8 cellular contexts compared by ENCODE assay signal in the genomic region with DNA sequence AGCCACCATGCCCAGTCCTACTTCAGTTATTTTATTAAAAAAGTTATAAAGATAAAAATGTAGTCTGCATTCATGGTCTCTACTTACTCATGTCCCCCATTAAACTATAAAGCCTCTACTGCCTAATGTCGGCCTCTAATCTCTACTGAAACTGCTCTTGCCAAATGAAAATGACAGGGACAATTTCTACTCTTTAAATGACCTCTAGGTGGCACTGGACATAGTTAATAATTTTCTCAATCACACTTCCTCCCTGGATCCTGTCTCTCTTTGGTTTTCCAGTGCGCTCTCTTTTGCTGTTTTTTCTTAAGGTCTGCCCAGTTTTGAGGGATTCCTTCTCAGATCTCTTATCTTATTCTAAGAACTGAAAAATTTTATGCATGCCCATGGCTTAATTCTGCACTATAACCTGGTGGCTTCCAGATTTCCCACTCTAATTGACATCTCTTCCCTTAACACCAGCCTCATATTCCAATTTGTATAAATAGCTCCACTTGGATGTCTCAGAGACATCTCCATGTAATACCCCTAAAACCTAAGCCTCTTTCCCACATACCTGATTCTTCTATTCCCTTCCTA. TPM values are rescaled to one million over a fixed set of nuclear protein-coding genes. Genes with fewer than 3 reads are reported as not detected.
DNase-seq lines count a peak whose midpoint lies in the region; ATAC-seq and TF ChIP-seq lines count a peak whose summit lies in the region.

No MANE protein-coding gene starts in this region.

- TF ChIP-seq RAD21 in Ishikawa (IDR thresholded peaks at IDR 0.05; ENCODE audit: low read depth) = peak; percentile 42

- no peaks in the 10 kb centered on the region for H3K36me3 ChIP-seq in spleen

- no peak for TF ChIP-seq POLR2A in spleen (IDR thresholded peaks at IDR 0.05)

- DNase-seq in NCI-H2196 (lab: John Stamatoyannopoulos, UW; ENCODE audit: unreplicated experiment) (peak; percentile 14), NCI-H2196 treated with DMSO at 0.1 percent for 48 hours (lab: John Stamatoyannopoulos, UW; ENCODE audit: unreplicated experiment) (no peak), SK-N-DZ (ENCODE audit: low spot score) (peak; percentile 45), foreskin keratinocyte (no peak), spleen (no peak), posterior vena cava (ENCODE audit: low spot score) (no peak)
- DNase-seq in stimulated activated CD4-positive, alpha-beta T cell treated with anti-CD3 and anti-CD28 coated beads, Interleukin-4, amount 100 ng/mL, for 1 hour = no peak

- peak; percentile 66 for TF ChIP-seq CTCF in foreskin keratinocyte (conservative IDR thresholded peaks at IDR 0.05)
- TF ChIP-seq CTCF in spleen (IDR thresholded peaks at IDR 0.05 in 8 of 11, conservative IDR thresholded peaks at IDR 0.05 in 3 of 11) = peak in 10 of 11 experiments; percentile 16 to 69 (median 55)

- WGBS in spleen, 5 donors = 16 to 31% (median 19%) methylated on average over 2 of the region's 2 CpGs

- TF ChIP-seq EP300 in Ishikawa (IDR thresholded peaks at IDR 0.05; ENCODE audit: borderline replicate concordance) = no peak

- H3K27ac ChIP-seq in foreskin keratinocyte (no peak overlapping the region), spleen (no peak overlapping the region)

- ATAC-seq in foreskin keratinocyte = peak; percentile 33

- intact Hi-C loops in spleen (cut with DNase I; ENCODE audit: low total_unique reads) (loop anchor here (10.0 kb wide), 1 partner anchor 142 kb away; the partner anchor contains the start of gene ATP8A2), posterior vena cava (cut with DNase I) (no loop called here)

- no peaks in the 10 kb centered on the region for H3K27me3 ChIP-seq in foreskin keratinocyte
- H3K27me3 ChIP-seq in spleen (replicated peaks in 1 of 7) = peaks cover 0 to 16% (median 0%) of the 10 kb centered on the region in 7 donors

- no peak overlapping the region for H3K4me3 ChIP-seq in spleen

- no peaks in the 10 kb centered on the region for H3K9me3 ChIP-seq in spleen

- H3K4me1 ChIP-seq in foreskin keratinocyte = no peaks in the 10 kb centered on the region
- peaks cover 0 to 13% (median 0%) of the 10 kb centered on the region in 6 donors for H3K4me1 ChIP-seq in spleen

TF ChIP-seq in Ishikawa, 13 proteins besides CTCF, POLR2A, EP300 and RAD21:
- TF ChIP-seq, protein P1, sequence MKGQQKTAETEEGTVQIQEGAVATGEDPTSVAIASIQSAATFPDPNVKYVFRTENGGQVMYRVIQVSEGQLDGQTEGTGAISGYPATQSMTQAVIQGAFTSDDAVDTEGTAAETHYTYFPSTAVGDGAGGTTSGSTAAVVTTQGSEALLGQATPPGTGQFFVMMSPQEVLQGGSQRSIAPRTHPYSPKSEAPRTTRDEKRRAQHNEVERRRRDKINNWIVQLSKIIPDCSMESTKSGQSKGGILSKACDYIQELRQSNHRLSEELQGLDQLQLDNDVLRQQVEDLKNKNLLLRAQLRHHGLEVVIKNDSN (IDR thresholded peaks at IDR 0.05) = no peak
- TF ChIP-seq, protein P2, sequence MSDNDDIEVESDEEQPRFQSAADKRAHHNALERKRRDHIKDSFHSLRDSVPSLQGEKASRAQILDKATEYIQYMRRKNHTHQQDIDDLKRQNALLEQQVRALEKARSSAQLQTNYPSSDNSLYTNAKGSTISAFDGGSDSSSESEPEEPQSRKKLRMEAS (IDR thresholded peaks at IDR 0.05) = no peak
- no peak for TF ChIP-seq FOXM1 (IDR thresholded peaks at IDR 0.05; ENCODE audit: borderline replicate concordance, low read depth)
- no peak for TF ChIP-seq TCF12 (IDR thresholded peaks at IDR 0.05; ENCODE audit: low read depth)
- TF ChIP-seq TEAD4 (IDR thresholded peaks at IDR 0.05) = no peak

RNA-seq across cellular contexts. Expression of gene MTMR6, which starts 54.3 kb away (rescaled TPM):
- 25.1 and 25.8 TPM in 2 replicates for polyA plus RNA-seq in SK-N-DZ (2014; cell fraction: cytosol; rRNA removed)
- polyA plus RNA-seq in SK-N-DZ (2014; cell fraction: nucleus; rRNA removed) = 11.9 and 15.0 TPM in 2 replicates
- total RNA-seq in foreskin keratinocyte (25.4 and 25.8 TPM in 2 replicates), spleen (10 to 100 TPM; 17.8 to 28.3 (median 23.7) TPM), posterior vena cava (10 to 100 TPM; 23.5 to 24.5 TPM)
- polyA plus RNA-seq in foreskin keratinocyte (6.3 and 8.2 TPM in 2 replicates), spleen (1 to 10 TPM; 5.4 to 8.7 (median 6.3) TPM)

Comparison
In these comparisons a context has a peak if more than half of its experiments do, and no peak if none do; other contexts are left out.
1. DNase-seq: peak in NCI-H2196 (single experiment) and SK-N-DZ (single experiment); none in NCI-H2196 treated with DMSO at 0.1 percent for 48 hours (single experiment), foreskin keratinocyte (0 of 2), spleen (single experiment), stimulated activated CD4-positive, alpha-beta T cell treated with anti-CD3 and anti-CD28 coated beads, Interleukin-4, amount 100 ng/mL, for 1 hour (single experiment) and posterior vena cava (single experiment).